ENCODE assay signal across 9 cellular contexts in genomic region chr1:40699787-40700186, GRCh38. TPM values are rescaled to one million over a fixed set of nuclear protein-coding genes. Genes with fewer than 3 reads are reported as not detected.
DNase-seq lines count a peak whose midpoint lies in the region; ATAC-seq and TF ChIP-seq lines count a peak whose summit lies in the region.
"Had no signal": no experiment of that assay in that cellular context is flagged by ENCODE, and none has a peak within 500 bp of the region (broad histone marks: within the 10 kb centered on the region; RNA-seq: fewer than 3 reads in every experiment).

No MANE protein-coding gene starts in this region.

- peaks cover 100% of the 10 kb centered on the region for H3K79me2 ChIP-seq in GM23338 (replicated peaks; ENCODE audit: insufficient read depth)

- H3K4me1 Mint-ChIP-seq in activated CD4-positive, alpha-beta T cell treated with anti-CD3 and anti-CD28 coated beads, Interleukin-2, amount 10 ng/mL, durations not matched to agents 24 days and 14 days: peaks cover 58% of the 10 kb centered on the region
- H3K4me1 Mint-ChIP-seq in stimulated activated effector memory CD8-positive, alpha-beta T cell treated with anti-CD3 and anti-CD28 coated beads, Interleukin-12 subunit alpha, Interleukin-12 subunit beta, amount 100 ng/mL, for 72 hours: peaks cover 56% of the 10 kb centered on the region
- peaks cover 32% of the 10 kb centered on the region for H3K4me1 Mint-ChIP-seq in GM23338

- TF ChIP-seq EP300 in upper lobe of left lung (IDR thresholded peaks at IDR 0.05): no peak

- H3K4me2 ChIP-seq in GM23338: no peak overlapping the region

- H4K20me1 ChIP-seq in GM23338 (replicated peaks; ENCODE audit: insufficient read depth): peaks cover 3% of the 10 kb centered on the region; the same call in 1 of the 2 replicates

- ATAC-seq in GM21723 (IDR thresholded peaks at IDR 0.05; ENCODE audit: unreplicated experiment) (peak; percentile 54), HG03469 (IDR thresholded peaks at IDR 0.05; ENCODE audit: unreplicated experiment) (peak; percentile 53), GM23338 (no peak), upper lobe of left lung (ENCODE audit: low FRiP score in 2 of 2) (no peak)
- peak; percentile 100 for ATAC-seq in stimulated activated effector memory CD8-positive, alpha-beta T cell treated with anti-CD3 and anti-CD28 coated beads, Interleukin-12 subunit alpha, Interleukin-12 subunit beta, amount 100 ng/mL, for 72 hours

- TF ChIP-seq CTCF in coronary artery (IDR thresholded peaks at IDR 0.05) (no peak), GM23338 (conservative IDR thresholded peaks at IDR 0.05; ENCODE audit: low read depth in 2 of 2) (no peak), upper lobe of left lung (IDR thresholded peaks at IDR 0.05) (no peak)

- H3K27ac ChIP-seq in coronary artery (peak overlapping the region in 1 of 2 donors; percentile 51), GM23338 (ENCODE audit: low read depth) (no peak overlapping the region), upper lobe of left lung (no peak overlapping the region)
- H3K27ac ChIP-seq: ovary had no signal

- no peak overlapping the region for H3K4me3 Mint-ChIP-seq in activated CD4-positive, alpha-beta T cell treated with anti-CD3 and anti-CD28 coated beads, Interleukin-2, amount 10 ng/mL, durations not matched to agents 24 days and 14 days
- peak overlapping the region; percentile 57 for H3K4me3 Mint-ChIP-seq in stimulated activated effector memory CD8-positive, alpha-beta T cell treated with anti-CD3 and anti-CD28 coated beads, Interleukin-12 subunit alpha, Interleukin-12 subunit beta, amount 100 ng/mL, for 72 hours
- H3K4me3 Mint-ChIP-seq in GM23338: no peak overlapping the region

- H3K9me3 Mint-ChIP-seq in activated CD4-positive, alpha-beta T cell treated with anti-CD3 and anti-CD28 coated beads, Interleukin-2, amount 10 ng/mL, durations not matched to agents 24 days and 14 days: no peaks in the 10 kb centered on the region
- no peaks in the 10 kb centered on the region for H3K9me3 Mint-ChIP-seq in stimulated activated effector memory CD8-positive, alpha-beta T cell treated with anti-CD3 and anti-CD28 coated beads, Interleukin-12 subunit alpha, Interleukin-12 subunit beta, amount 100 ng/mL, for 72 hours
- no peaks in the 10 kb centered on the region for H3K9me3 Mint-ChIP-seq in GM23338

- H3K27me3 ChIP-seq in GM23338 (ENCODE audit: insufficient read depth) (no peaks in the 10 kb centered on the region), upper lobe of left lung (no peaks in the 10 kb centered on the region)
- H3K27me3 ChIP-seq: ovary had no signal

- no peak for TF ChIP-seq POLR2A in upper lobe of left lung (IDR thresholded peaks at IDR 0.05)

- no peaks in the 10 kb centered on the region for H3K27me3 Mint-ChIP-seq in activated CD4-positive, alpha-beta T cell treated with anti-CD3 and anti-CD28 coated beads, Interleukin-2, amount 10 ng/mL, durations not matched to agents 24 days and 14 days
- H3K27me3 Mint-ChIP-seq in GM23338 (ENCODE audit: insufficient read depth, low read depth, poor library complexity): peaks cover 6% of the 10 kb centered on the region

- H3K9me2 ChIP-seq in GM23338 (ENCODE audit: insufficient read depth): no peaks in the 10 kb centered on the region

- H3K27ac Mint-ChIP-seq in activated CD4-positive, alpha-beta T cell treated with anti-CD3 and anti-CD28 coated beads, Interleukin-2, amount 10 ng/mL, durations not matched to agents 24 days and 14 days: peak overlapping the region; percentile 15
- H3K27ac Mint-ChIP-seq in stimulated activated effector memory CD8-positive, alpha-beta T cell treated with anti-CD3 and anti-CD28 coated beads, Interleukin-12 subunit alpha, Interleukin-12 subunit beta, amount 100 ng/mL, for 72 hours: peak overlapping the region; percentile 86
- H3K27ac Mint-ChIP-seq in GM23338: no peak overlapping the region

- DNase-seq in activated CD4-positive, alpha-beta T cell treated with anti-CD3 and anti-CD28 coated beads, Interleukin-2, amount 10 ng/mL, durations not matched to agents 24 days and 14 days: no peak
- no peak for DNase-seq in activated CD4-positive, alpha-beta T cell treated with anti-CD3 and anti-CD28 coated beads, Interleukin-2, amount 50 U/mL, for 4 hours
- DNase-seq in stimulated activated effector memory CD8-positive, alpha-beta T cell treated with anti-CD3 and anti-CD28 coated beads, Interleukin-12 subunit alpha, Interleukin-12 subunit beta, amount 100 ng/mL, for 72 hours (ENCODE audit: low spot score in 2 of 2): no peak
- DNase-seq in coronary artery (ENCODE audit: low spot score) (no peak), GM23338 (ENCODE audit: low spot score) (no peak), upper lobe of left lung (no peak)
- DNase-seq: ovary had no signal

- intact Hi-C loops in activated CD4-positive, alpha-beta T cell treated with anti-CD3 and anti-CD28 coated beads, Interleukin-2, amount 10 ng/mL, durations not matched to agents 24 days and 14 days (cut with micrococcal nuclease): loop anchor here (10.0 kb wide), 1 partner anchor 145 kb away; no protein-coding TSS in a partner anchor

- 81 to 89% methylated on average over 6 of the region's 6 CpGs for WGBS in upper lobe of left lung, 2 donors

- H3K4me3 ChIP-seq in coronary artery: no peak overlapping the region
- H3K4me3 ChIP-seq in GM23338: no peak overlapping the region
- no peak overlapping the region for H3K4me3 ChIP-seq in upper lobe of left lung
- H3K4me3 ChIP-seq: ovary had no signal

- H3K36me3 Mint-ChIP-seq in activated CD4-positive, alpha-beta T cell treated with anti-CD3 and anti-CD28 coated beads, Interleukin-2, amount 10 ng/mL, durations not matched to agents 24 days and 14 days (ENCODE audit: low read depth): peaks cover 32% of the 10 kb centered on the region
- peaks cover 19% of the 10 kb centered on the region for H3K36me3 Mint-ChIP-seq in stimulated activated effector memory CD8-positive, alpha-beta T cell treated with anti-CD3 and anti-CD28 coated beads, Interleukin-12 subunit alpha, Interleukin-12 subunit beta, amount 100 ng/mL, for 72 hours
- no peaks in the 10 kb centered on the region for H3K36me3 Mint-ChIP-seq in GM23338 (ENCODE audit: low read depth)

- no peak overlapping the region for H2AFZ ChIP-seq in GM23338

- H3F3A ChIP-seq in GM23338 (replicated peaks; ENCODE audit: low read depth): no peaks in the 10 kb centered on the region

- H3K4me1 ChIP-seq in GM23338 (ENCODE audit: insufficient read depth) (peaks cover 31% of the 10 kb centered on the region), upper lobe of left lung (peaks cover 31 to 71% (median 38%) of the 10 kb centered on the region in 4 donors)

- H3K9me3 ChIP-seq in upper lobe of left lung: no peaks in the 10 kb centered on the region
- H3K9me3 ChIP-seq: ovary had no signal

- H3K36me3 ChIP-seq in GM23338 (ENCODE audit: insufficient read depth) (no peaks in the 10 kb centered on the region), upper lobe of left lung (no peaks in the 10 kb centered on the region)
- H3K36me3 ChIP-seq: ovary had no signal

TF ChIP-seq in GM23338, 12 proteins besides CTCF, POLR2A, EP300 and RAD21 (continues in another document):
- no peak for TF ChIP-seq ETS1 (IDR thresholded peaks at IDR 0.05)
- TF ChIP-seq ZNF331 (CRISPR knock-in tag; IDR thresholded peaks at IDR 0.05; ENCODE audit: low read depth): no peak
- TF ChIP-seq ZNF114 (CRISPR knock-in tag; IDR thresholded peaks at IDR 0.05): no peak

RNA-seq across cellular contexts. Expression of gene NFYC, which starts 8.3 kb away (rescaled TPM):
- 66.5 and 73.2 TPM in 2 replicates for total RNA-seq in activated CD4-positive, alpha-beta T cell treated with anti-CD3 and anti-CD28 coated beads, Interleukin-2, amount 10 ng/mL, durations not matched to agents 24 days and 14 days
- total RNA-seq in GM23338 (2014; rRNA removed; shearing (Covaris generic)): 37.8 and 42.7 TPM in 2 replicates
- 34.5 and 36.2 TPM in 2 replicates for polyA plus RNA-seq in GM23338 (2016; fragmentation: Nextera tagmentation; extraction: Ambion mirVana)
- total RNA-seq in upper lobe of left lung: 10 to 100 TPM; 40.0 to 73.3 (median 50.9) TPM

RNA-seq across cellular contexts. Expression of gene RIMS3, which starts 34.3 kb away (rescaled TPM):
- 2.0 and 2.4 TPM in 2 replicates for total RNA-seq in activated CD4-positive, alpha-beta T cell treated with anti-CD3 and anti-CD28 coated beads, Interleukin-2, amount 10 ng/mL, durations not matched to agents 24 days and 14 days
- 19.7 and 27.2 TPM in 2 replicates for total RNA-seq in GM23338 (2014; rRNA removed; shearing (Covaris generic))
- polyA plus RNA-seq in GM23338 (2016; fragmentation: Nextera tagmentation; extraction: Ambion mirVana): 6.9 and 8.7 TPM in 2 replicates
- 1 to 10 TPM; 2.7 to 9.9 (median 3.5) TPM for total RNA-seq in upper lobe of left lung

Comparison
In these comparisons a context has a peak if more than half of its experiments do, and no peak if none do; other contexts are left out.
1. ATAC-seq: peak in GM21723 (single experiment), HG03469 (single experiment) and stimulated activated effector memory CD8-positive, alpha-beta T cell treated with anti-CD3 and anti-CD28 coated beads, Interleukin-12 subunit alpha, Interleukin-12 subunit beta, amount 100 ng/mL, for 72 hours (single experiment); none in GM23338 (single experiment) and upper lobe of left lung (0 of 2).